In the genomic region with DNA sequence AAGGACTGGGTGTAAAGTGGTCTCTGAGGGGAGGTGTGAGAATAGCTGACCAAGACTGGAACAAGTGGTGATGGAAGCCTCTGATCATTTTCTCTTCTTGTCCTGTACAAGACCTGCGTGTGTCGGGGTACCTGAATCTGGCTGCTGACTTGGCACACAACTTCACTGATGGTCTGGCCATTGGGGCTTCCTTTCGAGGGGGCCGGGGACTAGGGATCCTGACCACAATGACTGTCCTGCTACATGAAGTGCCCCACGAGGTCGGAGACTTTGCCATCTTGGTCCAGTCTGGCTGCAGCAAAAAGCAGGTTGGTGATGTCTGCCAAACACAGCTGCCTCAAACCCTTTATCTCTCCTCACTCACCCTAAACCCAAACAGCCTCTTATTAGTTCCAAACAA, we compare ENCODE assay signal across 19 cellular contexts. TPM values are rescaled to one million over a fixed set of nuclear protein-coding genes. Genes with fewer than 3 reads are reported as not detected.
DNase-seq lines count a peak whose midpoint lies in the region; ATAC-seq, FAIRE-seq and TF ChIP-seq lines count a peak whose summit lies in the region.
"Had no signal": no experiment of that assay in that cellular context is flagged by ENCODE, and none has a peak within 500 bp of the region (broad histone marks: within the 10 kb centered on the region; RNA-seq: fewer than 3 reads in every experiment).

No MANE protein-coding gene starts in this region.

- no peak overlapping the region for H2BK15ac ChIP-seq in IMR-90 (ENCODE audit: low read depth, low read length)

- intact Hi-C loops in IMR-90 (cut with micrococcal nuclease), result no loop called here
- intact Hi-C loops in K562 (cut with micrococcal nuclease), result loop anchor here (5.0 kb wide), 1 partner anchor 1070 kb away; a partner anchor contains a TSS

- no peak overlapping the region for H4K8ac ChIP-seq in IMR-90 (ENCODE audit: low read depth in 2 of 2, low read length in 2 of 2)

- dilution Hi-C loops in IMR-90 (cut with HindIII; ENCODE audit: low sequenced_read_pairs, unreplicated experiment), result no loop called here

- peak overlapping the region; percentile 99 for H3K4me3 Mint-ChIP-seq in T-helper 1 cell treated with Interleukin-12 subunit alpha and Interleukin-12 subunit beta and Interleukin-4 antibody, amounts not matched to agents 30 μg/mL and 1 μg/mL, for 36 hours
- H3K4me3 Mint-ChIP-seq in nephron progenitor cell, result peak overlapping the region; percentile 99

- TF ChIP-seq POLR2A in IMR-90 (IDR thresholded peaks at IDR 0.05; ENCODE audit: low read depth, low read length) (no peak), K562 (conservative IDR thresholded peaks at IDR 0.05) (no peak)

- H2BK20ac ChIP-seq in IMR-90 (ENCODE audit: low read depth, low read length), result no peak overlapping the region

- H3K9ac ChIP-seq in IMR-90 (ENCODE audit: low read depth, low read length), result no peak overlapping the region
- H3K9ac ChIP-seq in K562 (ENCODE audit: insufficient read depth in 1 of 2, low read depth in 2 of 2, low read length in 2 of 2), result peak overlapping the region; percentile 41 to 100; a peak in 3 of 4 replicates

- no peak for ATAC-seq in IMR-90 (ENCODE audit: low read depth)
- ATAC-seq in K562, result no peak
- no peak for ATAC-seq in GM21360 (IDR thresholded peaks at IDR 0.05; ENCODE audit: unreplicated experiment)
- no peak for ATAC-seq in HG03565 (IDR thresholded peaks at IDR 0.05; ENCODE audit: unreplicated experiment)
- ATAC-seq: foreskin keratinocyte, HCT116 had no signal

- peaks cover 14 to 90% of the 10 kb centered on the region in 2 experiments; a peak in 3 of 4 replicates for H3K79me1 ChIP-seq in IMR-90 (ENCODE audit: low read depth in 1 of 2, low read length in 2 of 2)

- peaks cover 30% of the 10 kb centered on the region for H3K36me3 Mint-ChIP-seq in T-helper 1 cell treated with Interleukin-12 subunit alpha and Interleukin-12 subunit beta and Interleukin-4 antibody, amounts not matched to agents 30 μg/mL and 1 μg/mL, for 36 hours (ENCODE audit: low read depth)
- H3K36me3 Mint-ChIP-seq in nephron progenitor cell (ENCODE audit: low read depth), result peaks cover 21% of the 10 kb centered on the region

- H3K27ac Mint-ChIP-seq in T-helper 1 cell treated with Interleukin-12 subunit alpha and Interleukin-12 subunit beta and Interleukin-4 antibody, amounts not matched to agents 30 μg/mL and 1 μg/mL, for 36 hours, result peak overlapping the region; percentile 19
- no peak overlapping the region for H3K27ac Mint-ChIP-seq in nephron progenitor cell

- H3K9me1 ChIP-seq in IMR-90 (ENCODE audit: insufficient read depth, low read length) (peaks cover 39% of the 10 kb centered on the region), K562 (ENCODE audit: control insufficient read depth, insufficient read depth, low read length) (peaks cover 3% of the 10 kb centered on the region)

- peaks cover 76% of the 10 kb centered on the region for H3K79me2 ChIP-seq in K562 (ENCODE audit: control insufficient read depth, insufficient read depth, low read length)

- CTCF ChIA-PET in IMR-90 (lab: Yijun Ruan, JAX) (no interaction called here), K562 (lab: Yijun Ruan, JAX; ENCODE audit: low intra/inter-chr PET ratio) (no interaction called here)

- H2AFZ ChIP-seq in IMR-90 (replicated peaks; ENCODE audit: low read length, poor library complexity) (no peak overlapping the region), K562 (ENCODE audit: low read depth, low read length) (no peak overlapping the region)

- WGBS in IMR-90 (ENCODE audit: extremely low coverage in 2 of 2, insufficient read length in 1 of 2), 2 experiments, result 94% methylated on average over 5 of the region's 6 CpGs; no CpG with 5 or more reads in 1 of the 2 experiments
- 79% methylated on average over 6 of the region's 6 CpGs for WGBS in K562 (ENCODE audit: insufficient coverage, low coverage, missing lambda C conversion rate)

- H3K14ac ChIP-seq in IMR-90 (replicated peaks; ENCODE audit: low read depth, low read length), result no peak overlapping the region

- no peaks in the 10 kb centered on the region for H3K27me3 ChIP-seq in IMR-90 (ENCODE audit: control insufficient read depth, insufficient read depth, low read length)
- H3K27me3 ChIP-seq in K562 (ENCODE audit: control insufficient read depth in 2 of 2, insufficient read depth in 2 of 2, low read length in 2 of 2), result no peaks in the 10 kb centered on the region
- H3K27me3 ChIP-seq: foreskin keratinocyte, tibial nerve had no signal

- no peak overlapping the region for H2BK5ac ChIP-seq in IMR-90 (ENCODE audit: low read depth, low read length, poor library complexity, severe bottlenecking)

- no peaks in the 10 kb centered on the region for H3K27me3 Mint-ChIP-seq in T-helper 1 cell treated with Interleukin-12 subunit alpha and Interleukin-12 subunit beta and Interleukin-4 antibody, amounts not matched to agents 30 μg/mL and 1 μg/mL, for 36 hours (ENCODE audit: low read depth)
- H3K27me3 Mint-ChIP-seq in nephron progenitor cell (ENCODE audit: low read depth, poor library complexity), result peaks cover 18% of the 10 kb centered on the region

- TF ChIP-seq RAD21 in IMR-90 (IDR thresholded peaks at IDR 0.05; ENCODE audit: low read length) (no peak), K562 (CRISPR knock-in tag; conservative IDR thresholded peaks at IDR 0.05 in 1 of 2, IDR thresholded peaks at IDR 0.05 in 1 of 2) (no peak)

- H3K9me3 ChIP-seq in IMR-90 (ENCODE audit: control insufficient read depth, insufficient read depth, low read length), result no peaks in the 10 kb centered on the region
- no peaks in the 10 kb centered on the region for H3K9me3 ChIP-seq in K562 (replicated peaks; ENCODE audit: control insufficient read depth, insufficient read depth, low read depth, low read length)
- H3K9me3 ChIP-seq: tibial nerve had no signal

- no peak for DNase-seq in T-helper 1 cell
- DNase-seq in IMR-90, result no peak
- no peak for DNase-seq in K562 (ENCODE audit: extremely low read depth in 1 of 4, low spot score in 3 of 4)
- no peak for DNase-seq in nephron progenitor cell
- DNase-seq in DMS53 treated with DMSO at 0.1 percent for 48 hours (lab: John Stamatoyannopoulos, UW; ENCODE audit: unreplicated experiment), result no peak
- DNase-seq: activated effector memory CD4-positive, alpha-beta T cell treated with anti-CD3 and anti-CD28 coated beads, Interleukin-2, amount 50 U/mL, for 16 hours; DMS53; foreskin keratinocyte; KG1; NCI-H1694 treated with DMSO at 0.1 percent for 48 hours; NCI-H526 treated with DMSO at 0.1 percent for 48 hours; SHP77 had no signal

- H2AK9ac ChIP-seq in IMR-90 (replicated peaks; ENCODE audit: low read depth, low read length, poor library complexity), result no peak overlapping the region

- TF ChIP-seq EP300 in K562 (IDR thresholded peaks at IDR 0.05; ENCODE audit: low read length), result no peak

- H3K9me3 Mint-ChIP-seq in T-helper 1 cell treated with Interleukin-12 subunit alpha and Interleukin-12 subunit beta and Interleukin-4 antibody, amounts not matched to agents 30 μg/mL and 1 μg/mL, for 36 hours, result no peaks in the 10 kb centered on the region
- no peaks in the 10 kb centered on the region for H3K9me3 Mint-ChIP-seq in nephron progenitor cell

- BruUV-seq in IMR-90 (replicated peaks; lab: Mats Ljungman, UMichigan) (no TSS peak), K562 (replicated peaks; lab: Mats Ljungman, UMichigan) (no TSS peak)

- no peak overlapping the region for H2AK5ac ChIP-seq in IMR-90 (ENCODE audit: low read depth, low read length)

- H4K91ac ChIP-seq in IMR-90 (ENCODE audit: insufficient read depth, low read depth, low read length), result no peak overlapping the region

- no peak overlapping the region for H3K4ac ChIP-seq in IMR-90 (ENCODE audit: low read depth, low read length)

- peaks cover 26% of the 10 kb centered on the region for H3K36me3 ChIP-seq in IMR-90 (ENCODE audit: control insufficient read depth, insufficient read depth, low read length)
- H3K36me3 ChIP-seq in K562 (ENCODE audit: control insufficient read depth, insufficient read depth, low read length), result peaks cover 36% of the 10 kb centered on the region

- no peak overlapping the region for H2BK120ac ChIP-seq in IMR-90 (ENCODE audit: low read depth, low read length)

- H3K23ac ChIP-seq in IMR-90 (ENCODE audit: low read depth, low read length), result peak overlapping the region; percentile 14; the same call in 1 of the 2 replicates

- H3K4me1 ChIP-seq in IMR-90 (ENCODE audit: control insufficient read depth, insufficient read depth, low read length), result peaks cover 34% of the 10 kb centered on the region
- H3K4me1 ChIP-seq in K562 (replicated peaks in 1 of 2; ENCODE audit: control insufficient read depth in 2 of 2, insufficient read depth in 2 of 2, low read length in 2 of 2), result peaks cover 47 to 67% of the 10 kb centered on the region in 2 experiments

- H3K56ac ChIP-seq in IMR-90 (ENCODE audit: extremely low read depth, insufficient read depth, low read length), result no peak overlapping the region

- H3K4me2 ChIP-seq in IMR-90 (ENCODE audit: low read depth, low read length) (no peak overlapping the region), K562 (ENCODE audit: insufficient read depth, low read length) (peak overlapping the region; percentile 100)

- H3K18ac ChIP-seq in IMR-90 (ENCODE audit: low read depth, low read length), result no peak overlapping the region

- H3K4me3 ChIP-seq in IMR-90 (ENCODE audit: insufficient read depth, low read depth, low read length) (no peak overlapping the region), K562 (peak overlapping the region; percentile 65)

- TF ChIP-seq CTCF in IMR-90 (conservative IDR thresholded peaks at IDR 0.05; ENCODE audit: low read depth, low read length) (no peak), K562 (IDR thresholded peaks at IDR 0.05 in 2 of 3, conservative IDR thresholded peaks at IDR 0.05 in 1 of 3; ENCODE audit: insufficient read depth in 2 of 3, low read depth in 1 of 3, low read length in 3 of 3) (no peak), nephron progenitor cell (IDR thresholded peaks at IDR 0.05) (no peak)

- POLR2A ChIA-PET in IMR-90 (lab: Charles Lee; ENCODE audit: unreplicated experiment), result no interaction called here
- POLR2A ChIA-PET in K562 (lab: Yijun Ruan, JAX), result interaction anchor here (0.6 to 1.8 kb wide), 5 partner anchors 8 to 113 kb away, joined by 3 to 9 read pairs (median 4); no protein-coding TSS in a partner anchor

- H4K5ac ChIP-seq in IMR-90 (ENCODE audit: low read depth, low read length), result no peak overlapping the region

- H3K27ac ChIP-seq in IMR-90 (ENCODE audit: insufficient read depth, low read length) (no peak overlapping the region), K562 (ENCODE audit: extremely low read depth, low read depth, low read length) (peak overlapping the region; percentile 99; the same call in 1 of the 3 replicates)
- H3K27ac ChIP-seq: foreskin keratinocyte, tibial nerve had no signal

- in situ Hi-C loops in IMR-90 (cut with MboI; ENCODE audit: low sequenced_read_pairs) (no loop called here), K562 (cut with MboI) (no loop called here)

- peaks cover 64% of the 10 kb centered on the region for H3K4me1 Mint-ChIP-seq in T-helper 1 cell treated with Interleukin-12 subunit alpha and Interleukin-12 subunit beta and Interleukin-4 antibody, amounts not matched to agents 30 μg/mL and 1 μg/mL, for 36 hours (ENCODE audit: low read depth)
- H3K4me1 Mint-ChIP-seq in nephron progenitor cell, result peaks cover 80% of the 10 kb centered on the region

- H4K20me1 ChIP-seq in IMR-90 (ENCODE audit: insufficient read depth, low read length), result peaks cover 46% of the 10 kb centered on the region; the same call in 1 of the 2 replicates
- H4K20me1 ChIP-seq in K562 (replicated peaks; ENCODE audit: control insufficient read depth, insufficient read depth, low read length), result peaks cover 17% of the 10 kb centered on the region

- no peak for FAIRE-seq in K562 (lab: Jason Lieb, UNC)
- FAIRE-seq: islet of Langerhans had no signal

RNA-seq across cellular contexts. Expression of a gene that starts 1.7 kb away (rescaled TPM):
- total RNA-seq in IMR-90 (2012; rRNA removed) (1.6 and 1.9 TPM in 2 replicates), K562 (2014; rRNA removed) (32.5 and 38.9 TPM in 2 replicates), K562 (2014; rRNA removed; fragmentation: Illumina TruSeq; extraction: Trizol) (12.4 and 14.2 TPM in 2 replicates), K562 (2015; rRNA removed; fragmentation: Illumina TruSeq; extraction: Trizol) (8.1 and 10.0 TPM in 2 replicates), K562 (2021) (20.5 and 22.0 TPM in 2 replicates)
- polyA plus RNA-seq in IMR-90 (2012; rRNA removed) (3.4 and 4.3 TPM in 2 replicates), K562 (2011; rRNA removed) (15.6 and 30.3 TPM in 2 replicates), K562 (2014; fragmentation: Illumina TruSeq; extraction: Trizol) (10.3 and 13.6 TPM in 2 replicates), K562 (2014; fragmentation: Nextera tagmentation; extraction: Ambion mirVana) (1 to 10 TPM; 3.7 to 4.7 TPM), K562 (2014; rRNA removed) (35.2 and 37.3 TPM in 2 replicates)
- 2.8 and 6.2 TPM in 2 replicates for polyA plus RNA-seq in IMR-90 (2012; cell fraction: cytosol; rRNA removed)
- 6.7 and 11.7 TPM in 2 replicates for polyA plus RNA-seq in IMR-90 (2012; cell fraction: nucleus; rRNA removed; ENCODE audit: low replicate concordance)
- total RNA-seq in K562 (2011; cell fraction: chromatin; rRNA removed; ENCODE audit: low replicate concordance), result 8.8 and 25.7 TPM in 2 replicates
- total RNA-seq in K562 (2011; cell fraction: nucleolus; rRNA removed), result 26.0 and 28.7 TPM in 2 replicates
- total RNA-seq in K562 (2011; cell fraction: nucleoplasm; rRNA removed), result 17.3 and 18.1 TPM in 2 replicates
- polyA plus RNA-seq in K562 (2011; cell fraction: cytosol; rRNA removed), result 20.6 and 74.0 TPM in 2 replicates
- 30.2 and 58.4 TPM in 2 replicates for polyA plus RNA-seq in K562 (2011; cell fraction: nucleus; rRNA removed)
- polyA plus RNA-seq in K562 (2012), result 19.8 and 22.7 TPM in 2 replicates
- polyA minus RNA-seq in K562 (2011; rRNA and poly(A)+ RNA removed), result 6.8 and 15.1 TPM in 2 replicates
- polyA minus RNA-seq in K562 (2011; cell fraction: cytosol; rRNA and poly(A)+ RNA removed), result 1.5 and 8.9 TPM in 2 replicates
- polyA minus RNA-seq in K562 (2011; cell fraction: nucleus; rRNA and poly(A)+ RNA removed), result 7.9 and 9.8 TPM in 2 replicates
- total RNA-seq: A172 had no signal

RNA-seq across cellular contexts. Expression of a gene that starts 2.1 kb away (rescaled TPM):
- 134 and 135 TPM in 2 replicates for total RNA-seq in IMR-90 (2012; rRNA removed)
- 196 and 208 TPM in 2 replicates for polyA plus RNA-seq in IMR-90 (2012; rRNA removed)
- 141 and 149 TPM in 2 replicates for polyA plus RNA-seq in IMR-90 (2012; cell fraction: cytosol; rRNA removed)
- polyA plus RNA-seq in IMR-90 (2012; cell fraction: nucleus; rRNA removed; ENCODE audit: low replicate concordance), result 129 and 163 TPM in 2 replicates
- total RNA-seq in K562 (2011; cell fraction: chromatin; rRNA removed; ENCODE audit: low replicate concordance), result 181 and 256 TPM in 2 replicates
- 225 and 235 TPM in 2 replicates for total RNA-seq in K562 (2011; cell fraction: nucleolus; rRNA removed)
- total RNA-seq in K562 (2011; cell fraction: nucleoplasm; rRNA removed), result 285 and 295 TPM in 2 replicates
- 154 and 161 TPM in 2 replicates for total RNA-seq in K562 (2014; rRNA removed)
- total RNA-seq in K562 (2014; rRNA removed; fragmentation: Illumina TruSeq; extraction: Trizol), result 112 and 117 TPM in 2 replicates
- total RNA-seq in K562 (2015; rRNA removed; fragmentation: Illumina TruSeq; extraction: Trizol), result 121 and 122 TPM in 2 replicates
- total RNA-seq in K562 (2021), result 133 and 159 TPM in 2 replicates
- 112 and 116 TPM in 2 replicates for polyA plus RNA-seq in K562 (2011; rRNA removed)
- polyA plus RNA-seq in K562 (2011; cell fraction: cytosol; rRNA removed), result 129 and 140 TPM in 2 replicates
- polyA plus RNA-seq in K562 (2011; cell fraction: nucleus; rRNA removed), result 120 and 135 TPM in 2 replicates
- 150 and 152 TPM in 2 replicates for polyA plus RNA-seq in K562 (2012)
- polyA plus RNA-seq in K562 (2014; fragmentation: Illumina TruSeq; extraction: Trizol), result 169 and 222 TPM in 2 replicates
- 10 to 100 TPM; 21.7 to 23.5 TPM for polyA plus RNA-seq in K562 (2014; fragmentation: Nextera tagmentation; extraction: Ambion mirVana)
- polyA plus RNA-seq in K562 (2014; rRNA removed), result 150 and 169 TPM in 2 replicates
- 85.9 and 92.0 TPM in 2 replicates for polyA minus RNA-seq in K562 (2011; rRNA and poly(A)+ RNA removed)
- polyA minus RNA-seq in K562 (2011; cell fraction: cytosol; rRNA and poly(A)+ RNA removed), result 44.7 and 50.8 TPM in 2 replicates
- polyA minus RNA-seq in K562 (2011; cell fraction: nucleus; rRNA and poly(A)+ RNA removed), result 42.8 and 74.4 TPM in 2 replicates

RNA-seq across cellular contexts. Expression of a gene that starts 2.3 kb away (rescaled TPM):
- total RNA-seq in IMR-90 (2012; rRNA removed) (16.7 and 18.6 TPM in 2 replicates), K562 (2014; rRNA removed) (18.4 and 18.9 TPM in 2 replicates), K562 (2014; rRNA removed; fragmentation: Illumina TruSeq; extraction: Trizol) (8.5 and 9.7 TPM in 2 replicates), K562 (2015; rRNA removed; fragmentation: Illumina TruSeq; extraction: Trizol) (13.2 and 14.6 TPM in 2 replicates), K562 (2021) (30.3 and 33.9 TPM in 2 replicates)
- polyA plus RNA-seq in IMR-90 (2012; rRNA removed) (46.9 and 53.7 TPM in 2 replicates), K562 (2011; rRNA removed) (32.6 and 57.5 TPM in 2 replicates), K562 (2014; fragmentation: Illumina TruSeq; extraction: Trizol) (28.4 and 29.9 TPM in 2 replicates), K562 (2014; fragmentation: Nextera tagmentation; extraction: Ambion mirVana) (1 to 10 TPM in 1 of 2 experiments, under 1 TPM in 1; 0.76 to 2.1 TPM), K562 (2014; rRNA removed) (25.8 and 35.5 TPM in 2 replicates)
- polyA plus RNA-seq in IMR-90 (2012; cell fraction: cytosol; rRNA removed), result 29.7 and 30.4 TPM in 2 replicates
- 257 and 289 TPM in 2 replicates for polyA plus RNA-seq in IMR-90 (2012; cell fraction: nucleus; rRNA removed; ENCODE audit: low replicate concordance)
- 106 and 228 TPM in 2 replicates for total RNA-seq in K562 (2011; cell fraction: chromatin; rRNA removed; ENCODE audit: low replicate concordance)
- 118 and 121 TPM in 2 replicates for total RNA-seq in K562 (2011; cell fraction: nucleolus; rRNA removed)
- total RNA-seq in K562 (2011; cell fraction: nucleoplasm; rRNA removed), result 116 TPM in 2 replicates
- 26.3 and 30.2 TPM in 2 replicates for polyA plus RNA-seq in K562 (2011; cell fraction: cytosol; rRNA removed)
- 207 and 268 TPM in 2 replicates for polyA plus RNA-seq in K562 (2011; cell fraction: nucleus; rRNA removed)
- polyA plus RNA-seq in K562 (2012), result 32.0 and 41.3 TPM in 2 replicates
- polyA minus RNA-seq in K562 (2011; rRNA and poly(A)+ RNA removed), result 26.8 and 31.2 TPM in 2 replicates
- 16.5 and 20.0 TPM in 2 replicates for polyA minus RNA-seq in K562 (2011; cell fraction: cytosol; rRNA and poly(A)+ RNA removed)
- polyA minus RNA-seq in K562 (2011; cell fraction: nucleus; rRNA and poly(A)+ RNA removed), result 24.8 and 43.4 TPM in 2 replicates

RNA-seq across cellular contexts. Expression of a gene that starts 5.5 kb away (rescaled TPM):
- total RNA-seq in IMR-90 (2012; rRNA removed) (14.9 and 16.4 TPM in 2 replicates), K562 (2014; rRNA removed) (40.2 and 50.0 TPM in 2 replicates), K562 (2014; rRNA removed; fragmentation: Illumina TruSeq; extraction: Trizol) (24.6 and 27.5 TPM in 2 replicates), K562 (2015; rRNA removed; fragmentation: Illumina TruSeq; extraction: Trizol) (32.8 and 36.9 TPM in 2 replicates), K562 (2021) (45.2 and 52.0 TPM in 2 replicates)
- polyA plus RNA-seq in IMR-90 (2012; rRNA removed) (38.2 and 40.8 TPM in 2 replicates), K562 (2011; rRNA removed) (28.7 and 32.3 TPM in 2 replicates), K562 (2014; fragmentation: Illumina TruSeq; extraction: Trizol) (44.2 and 45.4 TPM in 2 replicates), K562 (2014; fragmentation: Nextera tagmentation; extraction: Ambion mirVana) (1 to 10 TPM; 4.2 to 4.8 TPM), K562 (2014; rRNA removed) (54.4 and 59.1 TPM in 2 replicates)
- 41.2 and 49.4 TPM in 2 replicates for polyA plus RNA-seq in IMR-90 (2012; cell fraction: cytosol; rRNA removed)
- polyA plus RNA-seq in IMR-90 (2012; cell fraction: nucleus; rRNA removed; ENCODE audit: low replicate concordance), result 110 and 131 TPM in 2 replicates
- total RNA-seq in K562 (2011; cell fraction: chromatin; rRNA removed; ENCODE audit: low replicate concordance), result 19.1 and 48.9 TPM in 2 replicates
- 35.5 and 38.2 TPM in 2 replicates for total RNA-seq in K562 (2011; cell fraction: nucleolus; rRNA removed)
- total RNA-seq in K562 (2011; cell fraction: nucleoplasm; rRNA removed), result 24.5 and 29.3 TPM in 2 replicates
- polyA plus RNA-seq in K562 (2011; cell fraction: cytosol; rRNA removed), result 32.0 and 49.7 TPM in 2 replicates
- polyA plus RNA-seq in K562 (2011; cell fraction: nucleus; rRNA removed), result 71.2 and 99.4 TPM in 2 replicates
- 53.8 and 61.3 TPM in 2 replicates for polyA plus RNA-seq in K562 (2012)
- polyA minus RNA-seq in K562 (2011; rRNA and poly(A)+ RNA removed), result 9.4 and 21.5 TPM in 2 replicates
- 13.9 and 17.4 TPM in 2 replicates for polyA minus RNA-seq in K562 (2011; cell fraction: cytosol; rRNA and poly(A)+ RNA removed)
- polyA minus RNA-seq in K562 (2011; cell fraction: nucleus; rRNA and poly(A)+ RNA removed), result 5.3 and 8.9 TPM in 2 replicates

RNA-seq across cellular contexts. Expression of a gene that starts 10.5 kb away (rescaled TPM):
- under 0.01 TPM in 2 replicates for total RNA-seq in IMR-90 (2012; rRNA removed)
- 0.38 and 0.52 TPM in 2 replicates for polyA plus RNA-seq in IMR-90 (2012; rRNA removed)
- 0.12 and 0.30 TPM in 2 replicates for polyA plus RNA-seq in IMR-90 (2012; cell fraction: cytosol; rRNA removed)
- polyA plus RNA-seq in IMR-90 (2012; cell fraction: nucleus; rRNA removed; ENCODE audit: low replicate concordance), result 5.5 and 8.0 TPM in 2 replicates
- 0.30 and 2.2 TPM in 2 replicates for total RNA-seq in K562 (2011; cell fraction: chromatin; rRNA removed; ENCODE audit: low replicate concordance)
- 0.83 and 1.1 TPM in 2 replicates for total RNA-seq in K562 (2011; cell fraction: nucleolus; rRNA removed)
- 0.92 and 0.95 TPM in 2 replicates for total RNA-seq in K562 (2011; cell fraction: nucleoplasm; rRNA removed)
- total RNA-seq in K562 (2014; rRNA removed), result 0.05 and 0.37 TPM in 2 replicates
- total RNA-seq in K562 (2014; rRNA removed; fragmentation: Illumina TruSeq; extraction: Trizol), result 0.04 TPM in 1 of 2 replicates, not detected in the other
- 0.15 and 0.22 TPM in 2 replicates for total RNA-seq in K562 (2015; rRNA removed; fragmentation: Illumina TruSeq; extraction: Trizol)
- total RNA-seq in K562 (2021), result 0.16 and 0.35 TPM in 2 replicates
- polyA plus RNA-seq in K562 (2011; rRNA removed), result 0.13 and 0.61 TPM in 2 replicates
- polyA plus RNA-seq in K562 (2011; cell fraction: cytosol; rRNA removed), result 0.13 and 0.15 TPM in 2 replicates
- 2.1 and 3.4 TPM in 2 replicates for polyA plus RNA-seq in K562 (2011; cell fraction: nucleus; rRNA removed)
- 0.26 and 1.00 TPM in 2 replicates for polyA plus RNA-seq in K562 (2012)
- polyA plus RNA-seq in K562 (2014; fragmentation: Illumina TruSeq; extraction: Trizol), result 0.06 and 0.11 TPM in 2 replicates
- polyA plus RNA-seq in K562 (2014; fragmentation: Nextera tagmentation; extraction: Ambion mirVana), result under 1 TPM in 1 of 2 experiments, not detected in 1; 0.04 TPM
- polyA plus RNA-seq in K562 (2014; rRNA removed), result 0.19 and 0.32 TPM in 2 replicates
- not detected in 2 replicates for polyA minus RNA-seq in K562 (2011; rRNA and poly(A)+ RNA removed)
- polyA minus RNA-seq in K562 (2011; cell fraction: cytosol; rRNA and poly(A)+ RNA removed), result not detected in 2 replicates
- 0.27 and 0.89 TPM in 2 replicates for polyA minus RNA-seq in K562 (2011; cell fraction: nucleus; rRNA and poly(A)+ RNA removed)
